9 cellular contexts compared by ENCODE assay signal in genomic region chr16:21283521-21284289, GRCh38. TPM values are rescaled to one million over a fixed set of nuclear protein-coding genes. Genes with fewer than 3 reads are reported as not detected.
DNase-seq lines count a peak whose midpoint lies in the region; ATAC-seq and TF ChIP-seq lines count a peak whose summit lies in the region.
"Had no signal": no experiment of that assay in that cellular context is flagged by ENCODE, and none has a peak within 500 bp of the region (broad histone marks: within the 10 kb centered on the region; RNA-seq: fewer than 3 reads in every experiment).

No MANE protein-coding gene starts in this region.

- peak overlapping the region in 1 of 3 donors; percentile 25 for H3K9ac ChIP-seq in skeletal muscle tissue (ENCODE audit: low read depth in 1 of 3, low read length in 3 of 3)

- CTCF ChIA-PET in activated CD8-positive, alpha-beta T cell treated with anti-CD3 and anti-CD28 coated beads for 36 hours (lab: Charles Lee): interaction anchor here (0.6 kb wide), 1 partner anchor 22 kb away, joined by 3 read pairs; no protein-coding TSS in a partner anchor

- no peaks in the 10 kb centered on the region for H3K9me3 ChIP-seq in skeletal muscle tissue (ENCODE audit: control insufficient read depth in 3 of 3, low read length in 3 of 3)

- H3K27me3 ChIP-seq in skeletal muscle tissue (ENCODE audit: control insufficient read depth in 3 of 3, insufficient read depth in 3 of 3, low read length in 3 of 3): peaks cover 7 to 28% (median 25%) of the 10 kb centered on the region in 3 donors

- ATAC-seq in HG03354 (IDR thresholded peaks at IDR 0.05; ENCODE audit: poor library complexity, severe bottlenecking, unreplicated experiment) (peak; percentile 48), left ventricle myocardium superior (peak; percentile 97)
- no peak for ATAC-seq in activated CD8-positive, alpha-beta T cell treated with anti-CD3 and anti-CD28 coated beads for 36 hours

- DNase-seq in COLO668 (lab: John Stamatoyannopoulos, UW; ENCODE audit: unreplicated experiment): peak; percentile 67
- peak; percentile 5 for DNase-seq in activated CD8-positive, alpha-beta T cell treated with anti-CD3 and anti-CD28 coated beads for 36 hours
- DNase-seq in left ventricle myocardium superior: peak; percentile 78
- no peak for DNase-seq in GM19240 (ENCODE audit: insufficient read length, low spot score)
- no peak for DNase-seq in stimulated activated CD4-positive, alpha-beta T cell treated with anti-CD3 and anti-CD28 coated beads, Interleukin-4, amount 100 ng/mL, for 1 hour
- no peak for DNase-seq in activated CD8-positive, alpha-beta memory T cell treated with anti-CD3 and anti-CD28 coated beads, Interleukin-2, amount 50 U/mL, for 48 hours

- no peaks in the 10 kb centered on the region for H3K4me1 ChIP-seq in skeletal muscle tissue (ENCODE audit: control insufficient read depth in 3 of 3, insufficient read depth in 3 of 3, low read length in 3 of 3)

- no peak overlapping the region for H3K27ac ChIP-seq in skeletal muscle tissue (ENCODE audit: low read depth, low read length)

- H3K27ac Mint-ChIP-seq in activated CD8-positive, alpha-beta T cell treated with anti-CD3 and anti-CD28 coated beads for 36 hours: no peak overlapping the region

- TF ChIP-seq CTCF in activated CD8-positive, alpha-beta T cell treated with anti-CD3 and anti-CD28 coated beads for 36 hours (IDR thresholded peaks at IDR 0.05): no peak

- H3K36me3 Mint-ChIP-seq in activated CD8-positive, alpha-beta T cell treated with anti-CD3 and anti-CD28 coated beads for 36 hours (ENCODE audit: low read depth): no peaks in the 10 kb centered on the region

- peak overlapping the region; percentile 22 for H3K4me3 Mint-ChIP-seq in activated CD8-positive, alpha-beta T cell treated with anti-CD3 and anti-CD28 coated beads for 36 hours

- POLR2A ChIA-PET in activated CD8-positive, alpha-beta T cell treated with anti-CD3 and anti-CD28 coated beads for 36 hours (lab: Charles Lee): no interaction called here

- intact Hi-C loops in activated CD8-positive, alpha-beta T cell treated with anti-CD3 and anti-CD28 coated beads for 36 hours (cut with micrococcal nuclease): no loop called here
- intact Hi-C loops in left ventricle myocardium superior (cut with micrococcal nuclease): no loop called here

- peaks cover 2% of the 10 kb centered on the region for H3K9me3 Mint-ChIP-seq in activated CD8-positive, alpha-beta T cell treated with anti-CD3 and anti-CD28 coated beads for 36 hours

- peaks cover 5% of the 10 kb centered on the region for H3K4me1 Mint-ChIP-seq in activated CD8-positive, alpha-beta T cell treated with anti-CD3 and anti-CD28 coated beads for 36 hours (ENCODE audit: low read depth)

- H3K4me3 ChIP-seq in skeletal muscle tissue (ENCODE audit: low read length in 3 of 3): peak overlapping the region in 2 of 3 donors; percentile 35 to 46

- H3K27me3 Mint-ChIP-seq in activated CD8-positive, alpha-beta T cell treated with anti-CD3 and anti-CD28 coated beads for 36 hours: peaks cover 54% of the 10 kb centered on the region

- no peaks in the 10 kb centered on the region for H3K36me3 ChIP-seq in skeletal muscle tissue (ENCODE audit: control insufficient read depth in 3 of 3, insufficient read depth in 3 of 3, low read length in 3 of 3)

RNA-seq across cellular contexts. Expression of gene CRYM, which starts 5.6 kb away (rescaled TPM):
- not detected for total RNA-seq in activated CD8-positive, alpha-beta T cell treated with anti-CD3 and anti-CD28 coated beads for 36 hours
- total RNA-seq in left ventricle myocardium superior (78.2 TPM), skeletal muscle tissue (not detected)
- total RNA-seq: HT1080 had no signal

RNA-seq across cellular contexts. Expression of gene ANKS4B, which starts 50.2 kb away (rescaled TPM):
- total RNA-seq in activated CD8-positive, alpha-beta T cell treated with anti-CD3 and anti-CD28 coated beads for 36 hours: not detected
- total RNA-seq in left ventricle myocardium superior (not detected), skeletal muscle tissue (not detected)
- total RNA-seq: HT1080 had no signal

Comparison
In these comparisons a context has a peak if more than half of its experiments do, and no peak if none do; other contexts are left out.
1. DNase-seq: peak in COLO668 (single experiment), activated CD8-positive, alpha-beta T cell treated with anti-CD3 and anti-CD28 coated beads for 36 hours (single experiment) and left ventricle myocardium superior (single experiment); none in GM19240 (single experiment), stimulated activated CD4-positive, alpha-beta T cell treated with anti-CD3 and anti-CD28 coated beads, Interleukin-4, amount 100 ng/mL, for 1 hour (single experiment) and activated CD8-positive, alpha-beta memory T cell treated with anti-CD3 and anti-CD28 coated beads, Interleukin-2, amount 50 U/mL, for 48 hours (single experiment).
2. RNA of gene CRYM, which starts 5.6 kb away (total RNA-seq): 78.2 TPM in left ventricle myocardium superior (single experiment); not detected in activated CD8-positive, alpha-beta T cell treated with anti-CD3 and anti-CD28 coated beads for 36 hours and not detected in skeletal muscle tissue (single experiment); every median in the first group is over 10 times any median in the second.